ENCODE assay signal across 23 cellular contexts in genomic region chr6:135328136-135328535, GRCh38.
"Had no signal": no experiment of that assay in that cellular context is flagged by ENCODE, and none has a peak within 500 bp of the region (broad histone marks: within the 10 kb centered on the region; RNA-seq: fewer than 3 reads in every experiment).

No MANE protein-coding gene starts in this region.

- DNase-seq: IMR-90, Kasumi-1, KG1, MV-4-11, NCI-H1048, NCI-H1105, NCI-H1417 treated with DMSO at 0.1 percent for 48 hours, NCI-H146, NCI-H1694 treated with DMSO at 0.1 percent for 48 hours, NCI-H1930, NCI-H2081, NCI-H2107, NCI-H2227 treated with DMSO at 0.1 percent for 48 hours, NCI-H524, NCI-H526 treated with DMSO at 0.1 percent for 48 hours, NCI-H748 treated with DMSO at 0.1 percent for 48 hours, PC-9, Peyer's patch, SHP77 treated with DMSO at 0.1 percent for 48 hours, SJCRH30 had no signal

- FAIRE-seq: HepG2 had no signal

- H3K9me3 ChIP-seq: Peyer's patch, SJCRH30 had no signal

- H3K4me3 ChIP-seq: PC-9, Peyer's patch, SJCRH30, SK-N-MC had no signal

- H3K36me3 ChIP-seq: Peyer's patch, SJCRH30 had no signal

- H3K27ac ChIP-seq: PC-9, Peyer's patch, SJCRH30, SK-N-MC had no signal

- ATAC-seq: HepG2, Right ventricle myocardium inferior had no signal

- H3K4me1 ChIP-seq: Peyer's patch, SJCRH30 had no signal

- H3K27me3 ChIP-seq: Peyer's patch, SJCRH30 had no signal

- H2AFZ ChIP-seq: PC-9 had no signal

- H3K4me2 ChIP-seq: PC-9 had no signal
